Comparison of ENCODE assay signal across 8 cellular contexts in genomic region chr2:17538844-17539554, GRCh38. TPM values are rescaled to one million over a fixed set of nuclear protein-coding genes. Genes with fewer than 3 reads are reported as not detected.
A peak's percentile ranks its signal among the peaks of the same experiment; 100 is the strongest.
DNase-seq lines count a peak whose midpoint lies in the region; ATAC-seq and TF ChIP-seq lines count a peak whose summit lies in the region.

No MANE protein-coding gene starts in this region.

- peaks cover 0 to 33% (median 25%) of the 10 kb centered on the region in 4 donors for H3K4me1 ChIP-seq in sigmoid colon

- H3K4me3 ChIP-seq in sigmoid colon = peak overlapping the region; percentile 33 to 60 (median 51)

- no peak for TF ChIP-seq POLR2A in sigmoid colon (IDR thresholded peaks at IDR 0.05)

- 1% methylated on average over 52 of the region's 52 CpGs for WGBS in sigmoid colon, 2 donors

- DNase-seq in AG08395 (ENCODE audit: low spot score) (peak; percentile 27), KBM-7 (peak; percentile 12), amniotic epithelial cell (ENCODE audit: low read depth) (peak; percentile 32), hepatic stellate cell (ENCODE audit: low spot score) (peak; percentile 49), sigmoid colon (peak; percentile 77), AML-193 (lab: John Stamatoyannopoulos, UW) (no peak)
- no peak for DNase-seq in activated effector memory CD4-positive, alpha-beta T cell treated with Interleukin-2 at 50 U/mL for 16 hours

- peaks cover 0 to 26% (median 3%) of the 10 kb centered on the region in 3 donors for H3K27me3 ChIP-seq in sigmoid colon

- in situ Hi-C loops in KBM-7 (cut with MboI; ENCODE audit: low pct_unique_long_range_greater_than_20kb, low sequenced_read_pairs) = no loop called here

- H3K27ac ChIP-seq in sigmoid colon = peak overlapping the region; percentile 56 to 85 (median 74)

- TF ChIP-seq CTCF in sigmoid colon (IDR thresholded peaks at IDR 0.05) = no peak

- H3K36me3 ChIP-seq in sigmoid colon = no peaks in the 10 kb centered on the region

- TF ChIP-seq EP300 in sigmoid colon (IDR thresholded peaks at IDR 0.05) = no peak

- peak; percentile 62 for ATAC-seq in GM19395 (IDR thresholded peaks at IDR 0.05; ENCODE audit: unreplicated experiment)

- H3K9me3 ChIP-seq in sigmoid colon = no peaks in the 10 kb centered on the region

- intact Hi-C loops in sigmoid colon (cut with DNase I) = loop anchor here (2.0 kb wide), 1 partner anchor 20 kb away; the partner anchor contains the start of gene RAD51AP2

RNA-seq across cellular contexts. Expression of gene VSNL1, which starts 1.5 kb away (rescaled TPM):
- 1 to 10 TPM in 1 of 4 donors, under 1 TPM in 2, not detected in 1; 0.27 to 1.1 (median 0.36) TPM for total RNA-seq in sigmoid colon
- polyA plus RNA-seq in sigmoid colon = 1 to 10 TPM in 2 of 3 donors, not detected in 1; 3.5 to 5.1 TPM

RNA-seq across cellular contexts. Expression of gene RAD51AP2, which starts 20.8 kb away (rescaled TPM):
- under 1 TPM in 1 of 4 donors, not detected in 3; 0.16 TPM for total RNA-seq in sigmoid colon
- under 1 TPM in 1 of 3 donors, not detected in 2; 0.01 TPM for polyA plus RNA-seq in sigmoid colon

Comparison
In these comparisons a context has a peak if more than half of its experiments do, and no peak if none do; other contexts are left out.
1. DNase-seq: peak in AG08395 (single experiment), KBM-7 (single experiment), amniotic epithelial cell (single experiment), hepatic stellate cell (single experiment) and sigmoid colon (single experiment); none in AML-193 (0 of 2) and activated effector memory CD4-positive, alpha-beta T cell treated with Interleukin-2 at 50 U/mL for 16 hours (single experiment).